ENCODE assay signal across 1 cellular context in the genomic region with DNA sequence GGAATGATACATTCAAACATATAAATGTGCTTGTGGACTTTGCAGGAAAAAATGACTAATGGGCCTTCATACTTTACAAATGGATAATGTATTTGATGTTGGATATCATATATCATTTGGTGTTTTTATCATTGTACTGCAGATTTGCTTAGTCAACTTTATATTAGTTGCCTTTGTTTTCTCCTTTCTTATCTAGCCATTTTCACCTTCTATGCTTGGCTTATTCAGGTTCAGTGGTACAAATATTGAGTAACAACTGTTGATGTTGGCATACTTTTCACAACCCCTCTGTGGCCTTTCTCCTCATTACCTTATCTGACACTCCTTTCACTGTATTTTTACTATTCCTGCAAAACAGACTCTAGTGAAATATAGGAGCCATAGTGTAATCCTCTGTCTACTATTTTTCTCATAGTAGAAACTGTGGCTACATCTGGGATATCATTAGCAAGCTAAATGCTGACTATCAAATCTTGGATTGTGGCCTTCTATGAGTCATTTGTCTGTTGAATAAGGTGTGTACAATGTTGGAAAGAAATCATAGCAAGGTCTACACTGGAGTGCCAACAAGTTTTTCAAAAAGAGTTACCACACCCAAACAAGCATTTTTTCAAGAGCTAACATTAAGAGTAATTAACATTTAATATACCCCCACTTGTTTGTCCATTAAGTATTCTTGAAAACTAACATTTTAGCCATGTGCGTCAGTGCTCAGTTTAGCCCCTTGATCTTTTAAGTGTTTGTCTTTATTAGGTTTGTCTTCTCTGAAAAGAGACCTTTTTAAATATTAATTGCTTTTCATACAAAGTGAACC.
TF ChIP-seq lines count a peak whose summit lies in the region.

No MANE protein-coding gene starts in this region.

TF ChIP-seq in IMR-90, 13 proteins besides CTCF, POLR2A, EP300 and RAD21 (continued from another document):
- TF ChIP-seq FOS (IDR thresholded peaks at IDR 0.05; ENCODE audit: low read depth, low read length), result no peak
- TF ChIP-seq SMC3 (IDR thresholded peaks at IDR 0.05; ENCODE audit: low read depth, low read length), result no peak
- TF ChIP-seq RFX5 (IDR thresholded peaks at IDR 0.05; ENCODE audit: low read depth, low read length), result no peak
